21 cellular contexts compared by ENCODE assay signal in the genomic region with DNA sequence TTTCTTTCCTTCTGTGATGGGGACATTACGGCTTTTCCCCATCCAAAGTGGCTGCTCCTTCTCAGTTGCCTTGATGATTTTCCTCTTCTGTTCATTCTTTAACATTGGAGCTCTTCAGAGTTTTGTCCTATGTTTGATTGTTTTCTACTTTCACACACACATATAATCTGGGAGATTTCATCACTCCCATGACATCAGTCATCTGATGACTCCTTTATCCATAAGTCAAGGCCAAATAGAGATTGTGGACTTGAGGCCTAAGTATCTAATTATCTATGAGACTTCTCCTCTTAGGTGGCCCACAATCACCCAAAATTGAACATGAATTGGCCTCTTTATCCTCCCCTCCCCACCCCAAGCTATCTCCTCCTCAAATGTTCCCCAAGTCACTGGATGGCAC. TPM values are rescaled to one million over a fixed set of nuclear protein-coding genes. Genes with fewer than 3 reads are reported as not detected.
"Had no signal": no experiment of that assay in that cellular context is flagged by ENCODE, and none has a peak within 500 bp of the region (broad histone marks: within the 10 kb centered on the region; RNA-seq: fewer than 3 reads in every experiment).

No MANE protein-coding gene starts in this region.

- DNase-seq: activated CD4-positive, alpha-beta T cell treated with anti-CD3 and anti-CD28 coated beads for 48 hours; activated CD4-positive, CD25-positive, alpha-beta regulatory T cell; activated CD8-positive, alpha-beta memory T cell treated with anti-CD3 and anti-CD28 coated beads, Interleukin-2, amount 50 U/mL, for 4 hours; activated effector memory CD4-positive, alpha-beta T cell treated with Interleukin-2 at 50 U/mL for 16 hours; activated T-cell treated with anti-CD3 and anti-CD28 coated beads, Interleukin-2, amount 50 U/mL, for 4 hours; adrenal gland; dermis blood vessel endothelial cell; effector memory CD4-positive, alpha-beta T cell; natural killer cell; sigmoid colon; stimulated activated CD8-positive, alpha-beta memory T cell treated with anti-CD3 and anti-CD28 coated beads, Interleukin-4, amount 100 ng/mL, for 48 hours; stimulated activated naive CD4-positive, alpha-beta T cell; T-helper 1 cell; T-helper 9 cell; thyroid gland had no signal

- H3K4me2 ChIP-seq: hepatocyte had no signal

- H3K27ac ChIP-seq: adrenal gland, cardiac muscle cell, epithelial cell of prostate, hepatocyte, SK-N-MC, thyroid gland had no signal

- H3K4me1 Mint-ChIP-seq: activated naive CD4-positive, alpha-beta T cell treated with anti-CD3 and anti-CD28 coated beads, Interleukin-2, amount 50 U/mL, for 24 hours; natural killer cell had no signal

- H3K27ac Mint-ChIP-seq: activated naive CD4-positive, alpha-beta T cell treated with anti-CD3 and anti-CD28 coated beads, Interleukin-2, amount 50 U/mL, for 24 hours; memory B cell; natural killer cell had no signal

- H3K4me3 Mint-ChIP-seq: activated naive CD4-positive, alpha-beta T cell treated with anti-CD3 and anti-CD28 coated beads, Interleukin-2, amount 50 U/mL, for 24 hours; activated T-cell treated with anti-CD3 and anti-CD28 coated beads, Interleukin-2, amount 50 U/mL, for 4 hours; memory B cell; natural killer cell had no signal

- H3K36me3 ChIP-seq: adrenal gland, cardiac muscle cell, sigmoid colon, thyroid gland had no signal

- H3K27me3 Mint-ChIP-seq: memory B cell had no signal

- H3K36me3 Mint-ChIP-seq: activated naive CD4-positive, alpha-beta T cell treated with anti-CD3 and anti-CD28 coated beads, Interleukin-2, amount 50 U/mL, for 24 hours; memory B cell; natural killer cell had no signal

- H3K9me3 ChIP-seq: adrenal gland, sigmoid colon, thyroid gland had no signal

- H3K9me3 Mint-ChIP-seq: activated T-cell treated with anti-CD3 and anti-CD28 coated beads, Interleukin-2, amount 50 U/mL, for 4 hours; memory B cell; natural killer cell had no signal

- H3K79me2 ChIP-seq: hepatocyte had no signal

- H3K4me3 ChIP-seq: adrenal gland, cardiac muscle cell, hepatocyte, sigmoid colon, SK-N-MC, thyroid gland had no signal

- H2AFZ ChIP-seq: hepatocyte had no signal

- ATAC-seq: activated T-cell treated with anti-CD3 and anti-CD28 coated beads, Interleukin-2, amount 50 U/mL, for 4 hours; natural killer cell had no signal

- H3K27me3 ChIP-seq: adrenal gland, cardiac muscle cell, hepatocyte, sigmoid colon, thyroid gland had no signal

RNA-seq across cellular contexts. Expression of a gene that starts 5.3 kb away (rescaled TPM):
- total RNA-seq: natural killer cell had no signal
